Comparison of ENCODE assay signal across 9 cellular contexts in the genomic region with DNA sequence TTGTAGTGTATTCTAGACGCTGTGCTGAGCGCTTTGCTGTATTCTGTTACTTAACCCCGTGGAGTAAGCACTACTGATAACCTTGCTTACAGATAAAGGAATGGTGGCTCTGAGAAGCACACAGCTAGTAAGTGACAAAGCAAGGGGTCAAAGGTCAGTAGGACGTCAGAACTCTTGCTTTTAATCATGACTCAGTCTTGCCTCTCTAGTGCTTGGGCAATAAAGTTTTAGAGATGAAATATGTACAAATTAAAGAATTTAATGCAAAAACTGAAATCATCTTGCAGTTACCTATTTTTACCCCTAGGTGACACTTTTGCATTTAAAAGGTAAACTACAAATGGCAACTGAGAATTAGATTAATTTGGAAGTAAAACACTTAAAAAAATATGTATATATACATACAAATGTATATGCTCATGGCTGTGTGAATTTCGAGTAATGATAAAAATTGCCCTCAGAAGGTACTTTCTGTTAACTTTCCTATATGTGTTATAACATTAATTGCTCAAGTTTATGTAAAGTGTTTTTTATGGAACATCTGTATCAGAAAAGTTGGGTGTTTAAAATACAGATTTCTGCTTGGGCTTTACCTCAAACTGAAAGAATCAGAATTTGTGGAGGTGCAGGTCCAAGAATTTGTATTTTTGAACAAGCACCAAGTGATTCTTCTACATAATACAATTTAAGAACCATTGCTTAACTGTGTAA.
DNase-seq lines count a peak whose midpoint lies in the region; ATAC-seq and TF ChIP-seq lines count a peak whose summit lies in the region.
"Had no signal": no experiment of that assay in that cellular context is flagged by ENCODE, and none has a peak within 500 bp of the region (broad histone marks: within the 10 kb centered on the region; RNA-seq: fewer than 3 reads in every experiment).

No MANE protein-coding gene starts in this region.

- H3K36me3 ChIP-seq in SK-N-MC (ENCODE audit: insufficient read depth, low read length) = no peaks in the 10 kb centered on the region
- H3K36me3 ChIP-seq: neutrophil had no signal

- DNase-seq in GM20000 (ENCODE audit: low spot score) (no peak), SK-N-MC (ENCODE audit: low read depth, low spot score) (no peak), glutamatergic neuron (no peak), ecto neural progenitor cell (ENCODE audit: low spot score) (no peak), NCI-H345 (lab: John Stamatoyannopoulos, UW) (no peak)
- no peak for DNase-seq in activated T-cell treated with anti-CD3 and anti-CD28 coated beads, Interleukin-2, amount 50 U/mL, for 1 hour

- H3K36me3 Mint-ChIP-seq in glutamatergic neuron (ENCODE audit: unreplicated experiment) = no peaks in the 10 kb centered on the region

- peak; percentile 76 for TF ChIP-seq CTCF in 22Rv1 (IDR thresholded peaks at IDR 0.05)
- peak; percentile 26 for TF ChIP-seq CTCF in GM20000 (IDR thresholded peaks at IDR 0.05; ENCODE audit: extremely low read depth, missing control alignments)
- peak; percentile 83 for TF ChIP-seq CTCF in glutamatergic neuron (IDR thresholded peaks at IDR 0.05; ENCODE audit: partially characterized antibody, unreplicated experiment)

- H3K27ac ChIP-seq in 22Rv1 = no peak overlapping the region
- 0 out of 2 replicates have a peak overlapping the region, but pooled peaks have one; percentile 33 for H3K27ac ChIP-seq in SK-N-MC
- H3K27ac ChIP-seq: neutrophil had no signal

- H3K4me3 ChIP-seq in SK-N-MC = no peak overlapping the region

- H3K27ac Mint-ChIP-seq in glutamatergic neuron (ENCODE audit: unreplicated experiment) = no peak overlapping the region

- no peaks in the 10 kb centered on the region for H3K4me1 Mint-ChIP-seq in glutamatergic neuron (ENCODE audit: low read depth, unreplicated experiment)

- no peak overlapping the region for H3K4me3 Mint-ChIP-seq in glutamatergic neuron (ENCODE audit: unreplicated experiment)

- ATAC-seq in GM18861 (IDR thresholded peaks at IDR 0.05; ENCODE audit: unreplicated experiment) = no peak

- H3K9ac ChIP-seq in SK-N-MC (ENCODE audit: insufficient read length) = no peak overlapping the region

- H3K9me3 ChIP-seq in SK-N-MC (ENCODE audit: low read depth, low read length) = no peaks in the 10 kb centered on the region
- H3K9me3 ChIP-seq: neutrophil had no signal

- H3K9me3 Mint-ChIP-seq in glutamatergic neuron (ENCODE audit: unreplicated experiment) = no peaks in the 10 kb centered on the region

- no peaks in the 10 kb centered on the region for H3K27me3 Mint-ChIP-seq in glutamatergic neuron (ENCODE audit: unreplicated experiment)

Comparison
In these comparisons a context has a peak if more than half of its experiments do, and no peak if none do; other contexts are left out.
1. CTCF ChIP-seq: peak in every context shown above with its lines; median percentile 83 in glutamatergic neuron; 76 in 22Rv1; 26 in GM20000.